ENCODE assay signal across 26 cellular contexts in genomic region chr15:100729461-100729860, GRCh38.
"Had no signal": no experiment of that assay in that cellular context is flagged by ENCODE, and none has a peak within 500 bp of the region (broad histone marks: within the 10 kb centered on the region; RNA-seq: fewer than 3 reads in every experiment).

No MANE protein-coding gene starts in this region.

- H3K9me3 ChIP-seq: ascending aorta had no signal

- ATAC-seq: activated naive CD4-positive, alpha-beta T cell treated with anti-CD3 and anti-CD28 coated beads, Interleukin-2, amount 50 U/mL, for 72 hours had no signal

- H3K27ac Mint-ChIP-seq: activated CD4-positive, alpha-beta memory T cell treated with anti-CD3 and anti-CD28 coated beads for 36 hours; activated CD4-positive, alpha-beta T cell treated with anti-CD3 and anti-CD28 coated beads, Interleukin-2, amount 10 ng/mL, durations not matched to agents 7 days and 5 days; activated naive CD4-positive, alpha-beta T cell treated with anti-CD3 and anti-CD28 coated beads, Interleukin-2, amount 50 U/mL, for 72 hours; activated naive CD8-positive, alpha-beta T cell treated with anti-CD3 and anti-CD28 coated beads, Interleukin-2, amount 50 U/mL, for 24 hours; activated T-cell treated with anti-CD3 and anti-CD28 coated beads, Interleukin-2, amount 50 U/mL, for 24 hours; brain had no signal

- H3K36me3 ChIP-seq: ascending aorta had no signal

- H3K36me3 Mint-ChIP-seq: activated CD4-positive, alpha-beta memory T cell treated with anti-CD3 and anti-CD28 coated beads for 36 hours; brain had no signal

- H3K4me3 ChIP-seq: ascending aorta, MG63, PC-9 had no signal

- DNase-seq: activated CD4-positive, alpha-beta memory T cell treated with anti-CD3 and anti-CD28 coated beads for 36 hours; activated CD4-positive, alpha-beta T cell treated with anti-CD3 and anti-CD28 coated beads, Interleukin-2, amount 10 ng/mL, durations not matched to agents 7 days and 5 days; activated CD4-positive, CD25-positive, alpha-beta regulatory T cell; activated effector memory CD4-positive, alpha-beta T cell treated with anti-CD3 and anti-CD28 coated beads, Interleukin-2, amount 50 U/mL, for 16 hours; activated naive CD4-positive, alpha-beta T cell treated with Interleukin-2 at 50 U/mL for 16 hours; activated naive CD8-positive, alpha-beta T cell treated with anti-CD3 and anti-CD28 coated beads, Interleukin-2, amount 50 U/mL, for 24 hours; activated T-cell treated with anti-CD3 and anti-CD28 coated beads, Interleukin-2, amount 50 U/mL, for 24 hours; amniotic stem cell; MG63; MV-4-11; NCI-H1092 treated with DMSO at 0.1 percent for 48 hours; NCI-H1417 treated with DMSO at 0.1 percent for 48 hours; NCI-H1694; NCI-H2029; NCI-H2107; NCI-H226; NCI-H510A; NCI-H526 treated with DMSO at 0.1 percent for 48 hours; NK-92 treated with Interleukin-12 subunit alpha and Interleukin-12 subunit beta, amount 100 ng/mL, for 24 hours; PC-9; SIG-M5; T-helper 1 cell had no signal

- H3K4me3 Mint-ChIP-seq: activated CD4-positive, alpha-beta memory T cell treated with anti-CD3 and anti-CD28 coated beads for 36 hours; activated CD4-positive, alpha-beta T cell treated with anti-CD3 and anti-CD28 coated beads, Interleukin-2, amount 10 ng/mL, durations not matched to agents 7 days and 5 days; activated naive CD8-positive, alpha-beta T cell treated with anti-CD3 and anti-CD28 coated beads, Interleukin-2, amount 50 U/mL, for 24 hours; activated T-cell treated with anti-CD3 and anti-CD28 coated beads, Interleukin-2, amount 50 U/mL, for 24 hours; brain had no signal

- H3K27me3 Mint-ChIP-seq: activated CD4-positive, alpha-beta memory T cell treated with anti-CD3 and anti-CD28 coated beads for 36 hours; activated CD4-positive, alpha-beta T cell treated with anti-CD3 and anti-CD28 coated beads, Interleukin-2, amount 10 ng/mL, durations not matched to agents 7 days and 5 days; brain had no signal

- H2AFZ ChIP-seq: PC-9 had no signal

- H3K9me3 Mint-ChIP-seq: activated CD4-positive, alpha-beta memory T cell treated with anti-CD3 and anti-CD28 coated beads for 36 hours; activated naive CD8-positive, alpha-beta T cell treated with anti-CD3 and anti-CD28 coated beads, Interleukin-2, amount 50 U/mL, for 24 hours had no signal

- H3K27me3 ChIP-seq: ascending aorta, MG63 had no signal

- H3K4me1 Mint-ChIP-seq: activated CD4-positive, alpha-beta T cell treated with anti-CD3 and anti-CD28 coated beads, Interleukin-2, amount 10 ng/mL, durations not matched to agents 7 days and 5 days; activated naive CD8-positive, alpha-beta T cell treated with anti-CD3 and anti-CD28 coated beads, Interleukin-2, amount 50 U/mL, for 24 hours had no signal

- H3K27ac ChIP-seq: ascending aorta, PC-9, VCaP had no signal

- H3K4me2 ChIP-seq: PC-9 had no signal
